ENCODE assay signal across 14 cellular contexts in genomic region chrX:107700802-107701201, GRCh38.
DNase-seq lines count a peak whose midpoint lies in the region; ATAC-seq and TF ChIP-seq lines count a peak whose summit lies in the region.
"Had no signal": no experiment of that assay in that cellular context is flagged by ENCODE, and none has a peak within 500 bp of the region (broad histone marks: within the 10 kb centered on the region; RNA-seq: fewer than 3 reads in every experiment).

No MANE protein-coding gene starts in this region.

- H3K36me3 ChIP-seq in esophagus muscularis mucosa: no peaks in the 10 kb centered on the region
- H3K36me3 ChIP-seq in gastrocnemius medialis: no peaks in the 10 kb centered on the region

- H3K27ac Mint-ChIP-seq in CD14-positive monocyte (peak overlapping the region; percentile 74 to 95 (median 94)), immature natural killer cell (no peak overlapping the region)
- H3K27ac Mint-ChIP-seq: activated T-helper 2 cell treated with anti-CD3 and anti-CD28 coated beads, Interferon-gamma antibody, Interleukin-2, Interleukin-4, amounts not matched to agents 10 μg/mL and 5 μg/mL and 100 μg/mL, durations not matched to agents 14 hours and 24 hours and 36 hours had no signal

- H3K4me3 Mint-ChIP-seq in CD14-positive monocyte (no peak overlapping the region), immature natural killer cell (no peak overlapping the region)
- H3K4me3 Mint-ChIP-seq: naive thymus-derived CD4-positive, alpha-beta T cell had no signal

- H3K27me3 Mint-ChIP-seq in CD14-positive monocyte (ENCODE audit: low read depth in 3 of 3) (peaks cover 0 to 3% (median 2%) of the 10 kb centered on the region in 3 donors), immature natural killer cell (ENCODE audit: low read depth in 3 of 3) (peaks cover 0 to 18% (median 0%) of the 10 kb centered on the region in 3 donors)

- TF ChIP-seq CTCF in CD14-positive monocyte (IDR thresholded peaks at IDR 0.05): no peak
- TF ChIP-seq CTCF in RWPE1 (conservative IDR thresholded peaks at IDR 0.05; ENCODE audit: low read depth): no peak
- TF ChIP-seq CTCF in esophagus muscularis mucosa (IDR thresholded peaks at IDR 0.05): no peak
- TF ChIP-seq CTCF in gastrocnemius medialis (IDR thresholded peaks at IDR 0.05 in 4 of 5, conservative IDR thresholded peaks at IDR 0.05 in 1 of 5): no peak

- no peak for TF ChIP-seq EP300 in esophagus muscularis mucosa (IDR thresholded peaks at IDR 0.05)

- in situ Hi-C loops in gastrocnemius medialis (cut with MboI; ENCODE audit: low sequenced_read_pairs in 4 of 4): no loop called here

- H3K4me1 ChIP-seq in esophagus muscularis mucosa (peaks cover 0 to 27% (median 20%) of the 10 kb centered on the region in 4 donors), gastrocnemius medialis (peaks cover 5 to 18% of the 10 kb centered on the region in 2 donors)

- no peaks in the 10 kb centered on the region for H3K9me3 ChIP-seq in esophagus muscularis mucosa
- no peaks in the 10 kb centered on the region for H3K9me3 ChIP-seq in gastrocnemius medialis

- no peaks in the 10 kb centered on the region for H3K36me3 Mint-ChIP-seq in CD14-positive monocyte
- no peaks in the 10 kb centered on the region for H3K36me3 Mint-ChIP-seq in immature natural killer cell

- no peaks in the 10 kb centered on the region for H3K27me3 ChIP-seq in esophagus muscularis mucosa
- H3K27me3 ChIP-seq in gastrocnemius medialis: no peaks in the 10 kb centered on the region

- ATAC-seq in gastrocnemius medialis: peak in 1 of 2 donors; percentile 55

- H3K27ac ChIP-seq in RWPE1 (peak overlapping the region; percentile 62; the same call in 1 of the 2 replicates), esophagus muscularis mucosa (replicated peaks in 1 of 4) (peak overlapping the region; percentile 46 to 65 (median 64)), gastrocnemius medialis (peak overlapping the region; percentile 43 to 79 (median 69))

- DNase-seq in CD14-positive monocyte (ENCODE audit: low spot score) (no peak), RWPE1 (ENCODE audit: low spot score) (no peak), esophagus muscularis mucosa (ENCODE audit: extremely low spot score) (no peak), gastrocnemius medialis (no peak), head of caudate nucleus (no peak), GM03348 (ENCODE audit: low spot score) (no peak), immature natural killer cell (no peak)
- no peak for DNase-seq in stimulated activated CD4-positive, alpha-beta T cell treated with anti-CD3 and anti-CD28 coated beads, Interleukin-15, amount 100 ng/mL, for 24 hours
- DNase-seq: activated CD4-positive, alpha-beta T cell treated with anti-CD3 and anti-CD28 coated beads, Interleukin-2, amount 50 U/mL, for 4 hours; naive thymus-derived CD4-positive, alpha-beta T cell; NCI-H187 treated with DMSO at 0.1 percent for 48 hours; NCI-H524 treated with DMSO at 0.1 percent for 48 hours; SHP77 had no signal

- CTCF ChIA-PET in RWPE1 (lab: Yijun Ruan, JAX): no interaction called here

- POLR2A ChIA-PET in RWPE1 (lab: Yijun Ruan, JAX; ENCODE audit: low non-redundant PET): no interaction called here

- H3K4me1 Mint-ChIP-seq in CD14-positive monocyte (peaks cover 30% of the 10 kb centered on the region), immature natural killer cell (no peaks in the 10 kb centered on the region)

- intact Hi-C loops in CD14-positive monocyte (cut with micrococcal nuclease): no loop called here
- intact Hi-C loops in esophagus muscularis mucosa (cut with DNase I): no loop called here
- intact Hi-C loops in gastrocnemius medialis (cut with DNase I; ENCODE audit: low total_unique reads): no loop called here
- intact Hi-C loops in head of caudate nucleus (cut with DNase I): no loop called here

- no peak overlapping the region for H3K4me3 ChIP-seq in esophagus muscularis mucosa
- no peak overlapping the region for H3K4me3 ChIP-seq in gastrocnemius medialis

- peaks cover 0 to 6% (median 2%) of the 10 kb centered on the region in 7 donors for H3K9me3 Mint-ChIP-seq in CD14-positive monocyte
- no peaks in the 10 kb centered on the region for H3K9me3 Mint-ChIP-seq in immature natural killer cell
- H3K9me3 Mint-ChIP-seq: activated T-helper 2 cell treated with anti-CD3 and anti-CD28 coated beads, Interferon-gamma antibody, Interleukin-2, Interleukin-4, amounts not matched to agents 10 μg/mL and 5 μg/mL and 100 μg/mL, durations not matched to agents 14 hours and 24 hours and 36 hours had no signal

- TF ChIP-seq POLR2A in esophagus muscularis mucosa (IDR thresholded peaks at IDR 0.05; ENCODE audit: low read depth) (no peak), gastrocnemius medialis (IDR thresholded peaks at IDR 0.05) (no peak)

Comparison
In these comparisons a context has a peak if more than half of its experiments do, and no peak if none do; other contexts are left out.
1. H3K27ac Mint-ChIP-seq: peak in CD14-positive monocyte (7 of 7); none in immature natural killer cell (0 of 6).
2. Peak in every context shown above with its lines, with median percentiles within 50 percentile points of each other: H3K27ac ChIP-seq.